ENCODE assay signal across 8 cellular contexts in genomic region chr15:84588053-84588874, GRCh38. TPM values are rescaled to one million over a fixed set of nuclear protein-coding genes. Genes with fewer than 3 reads are reported as not detected.
DNase-seq lines count a peak whose midpoint lies in the region; ATAC-seq and TF ChIP-seq lines count a peak whose summit lies in the region.

No MANE protein-coding gene starts in this region.

- no peak overlapping the region for H3K27ac Mint-ChIP-seq in nephron progenitor cell

- H3K36me3 Mint-ChIP-seq in activated T-cell treated with anti-CD3 and anti-CD28 coated beads, Interleukin-2, amount 50 U/mL, for 4 hours (ENCODE audit: insufficient read depth), result no peaks in the 10 kb centered on the region
- no peaks in the 10 kb centered on the region for H3K36me3 Mint-ChIP-seq in nephron progenitor cell (ENCODE audit: low read depth)

- H3K4me2 ChIP-seq in GM23248 (ENCODE audit: unreplicated experiment), result peak overlapping the region; percentile 83
- H3K4me2 ChIP-seq in KMS-11, result peak overlapping the region; percentile 36

- H3K9me3 ChIP-seq in GM23248 (ENCODE audit: low read depth) (no peaks in the 10 kb centered on the region), Panc1 (ENCODE audit: control insufficient read depth, insufficient read depth, low read depth, low read length) (no peaks in the 10 kb centered on the region)

- WGBS in GM23248 (ENCODE audit: low coverage in 1 of 2, low lambda C conversion rate in 2 of 2, missing lambda C conversion rate in 2 of 2), 2 experiments, result 16 to 20% methylated on average over 23 to 26 of the region's 26 CpGs

- no peaks in the 10 kb centered on the region for H3K9me2 ChIP-seq in GM23248 (ENCODE audit: insufficient read depth)

- peaks cover 2% of the 10 kb centered on the region for H3K4me1 Mint-ChIP-seq in activated T-cell treated with anti-CD3 and anti-CD28 coated beads, Interleukin-2, amount 50 U/mL, for 4 hours (ENCODE audit: low read depth)
- H3K4me1 Mint-ChIP-seq in nephron progenitor cell, result peaks cover 17% of the 10 kb centered on the region

- no peaks in the 10 kb centered on the region for H3K27me3 Mint-ChIP-seq in activated T-cell treated with anti-CD3 and anti-CD28 coated beads, Interleukin-2, amount 50 U/mL, for 4 hours (ENCODE audit: low read depth)
- peaks cover 66% of the 10 kb centered on the region for H3K27me3 Mint-ChIP-seq in nephron progenitor cell (ENCODE audit: low read depth, poor library complexity)

- H3K9ac ChIP-seq in GM23248 (peak overlapping the region; percentile 63), KMS-11 (no peak overlapping the region)

- H3K79me2 ChIP-seq in GM23248 (ENCODE audit: insufficient read depth) (no peaks in the 10 kb centered on the region), KMS-11 (ENCODE audit: insufficient read depth, low read depth) (no peaks in the 10 kb centered on the region)

- H3K4me1 ChIP-seq in GM23248 (ENCODE audit: insufficient read depth), result peaks cover 4% of the 10 kb centered on the region; the same call in 1 of the 2 replicates
- peaks cover 2% of the 10 kb centered on the region for H3K4me1 ChIP-seq in KMS-11 (ENCODE audit: low read depth, poor library complexity, severe bottlenecking)
- no peaks in the 10 kb centered on the region for H3K4me1 ChIP-seq in Panc1 (ENCODE audit: control insufficient read depth, insufficient read depth, low read length)

- peak overlapping the region; percentile 91 for H2AFZ ChIP-seq in GM23248
- peak overlapping the region; percentile 49 for H2AFZ ChIP-seq in KMS-11 (ENCODE audit: low read depth)

- TF ChIP-seq CTCF in KMS-11 (conservative IDR thresholded peaks at IDR 0.05; ENCODE audit: low read depth, low read length) (peak; percentile 61), Panc1 (IDR thresholded peaks at IDR 0.05) (peak; percentile 93), fibroblast of mammary gland (conservative IDR thresholded peaks at IDR 0.05; ENCODE audit: control insufficient read depth, insufficient read depth, low read depth, low read length) (peak; percentile 63), nephron progenitor cell (IDR thresholded peaks at IDR 0.05) (peak; percentile 83)

- H4K20me1 ChIP-seq in GM23248 (ENCODE audit: insufficient read depth) (no peaks in the 10 kb centered on the region), KMS-11 (ENCODE audit: insufficient read depth) (no peaks in the 10 kb centered on the region)

- peak overlapping the region; percentile 76 for H3K4me3 ChIP-seq in GM23248
- no peak overlapping the region for H3K4me3 ChIP-seq in KMS-11 (IDR thresholded peaks at IDR 0.05; ENCODE audit: insufficient read depth, low read depth, low read length)
- peak overlapping the region; percentile 34 to 47 for H3K4me3 ChIP-seq in Panc1 (ENCODE audit: low read depth in 2 of 2, low read length in 2 of 2)
- H3K4me3 ChIP-seq in fibroblast of mammary gland (ENCODE audit: control insufficient read depth, low read depth, low read length), result peak overlapping the region; percentile 50

- H3K27ac ChIP-seq in GM23248 (no peak overlapping the region), KMS-11 (no peak overlapping the region), Panc1 (ENCODE audit: low read length) (no peak overlapping the region)

- ATAC-seq in Panc1, result peak; percentile 100
- ATAC-seq in activated T-cell treated with anti-CD3 and anti-CD28 coated beads, Interleukin-2, amount 50 U/mL, for 4 hours, result peak; percentile 100
- ATAC-seq in stimulated activated naive CD8-positive, alpha-beta T cell treated with anti-CD3 and anti-CD28 coated beads, Interleukin-15, Interleukin-2, amounts not matched to agents 100 U/mL and 50 U/mL, for 24 hours, result peak; percentile 100

- no peaks in the 10 kb centered on the region for H3K27me3 ChIP-seq in GM23248 (replicated peaks; ENCODE audit: insufficient read depth)
- no peaks in the 10 kb centered on the region for H3K27me3 ChIP-seq in KMS-11 (ENCODE audit: insufficient read depth, low read depth)
- no peaks in the 10 kb centered on the region for H3K27me3 ChIP-seq in Panc1 (ENCODE audit: control insufficient read depth, insufficient read depth, low read length)

- intact Hi-C loops in Panc1 (cut with micrococcal nuclease; ENCODE audit: unreplicated experiment), result loop anchor here (5.0 kb wide), 1 partner anchor 339 kb away; no protein-coding TSS in a partner anchor

- peak overlapping the region; percentile 36 for H3K4me3 Mint-ChIP-seq in activated T-cell treated with anti-CD3 and anti-CD28 coated beads, Interleukin-2, amount 50 U/mL, for 4 hours
- H3K4me3 Mint-ChIP-seq in nephron progenitor cell, result peak overlapping the region; percentile 67

- BruUV-seq in Panc1 (replicated peaks; lab: Mats Ljungman, UMichigan), result no TSS peak

- peak; percentile 67 for DNase-seq in DMS53 treated with DMSO at 0.1 percent for 48 hours (lab: John Stamatoyannopoulos, UW; ENCODE audit: unreplicated experiment)
- DNase-seq in GM23248, result peak; percentile 95
- DNase-seq in Panc1 (ENCODE audit: low read depth, low spot score), result peak; percentile 41
- DNase-seq in activated T-cell treated with anti-CD3 and anti-CD28 coated beads, Interleukin-2, amount 50 U/mL, for 4 hours, result peak; percentile 82
- peak; percentile 77 for DNase-seq in fibroblast of mammary gland (ENCODE audit: low read depth)
- peak; percentile 94 for DNase-seq in nephron progenitor cell
- peak; percentile 87 for DNase-seq in stimulated activated naive CD8-positive, alpha-beta T cell treated with anti-CD3 and anti-CD28 coated beads, Interleukin-15, Interleukin-2, amounts not matched to agents 100 U/mL and 50 U/mL, for 24 hours

- H3K9me3 Mint-ChIP-seq in activated T-cell treated with anti-CD3 and anti-CD28 coated beads, Interleukin-2, amount 50 U/mL, for 4 hours, result no peaks in the 10 kb centered on the region
- H3K9me3 Mint-ChIP-seq in nephron progenitor cell, result peaks cover 3% of the 10 kb centered on the region

- POLR2A ChIA-PET in Panc1 (lab: Charles Lee), result interaction anchor here (0.6 to 0.7 kb wide), 2 partner anchors 348 to 600 kb away, joined by 7 to 11 read pairs; no protein-coding TSS in a partner anchor

- CTCF ChIA-PET in Panc1 (lab: Charles Lee), result interaction anchor here (0.6 to 1.1 kb wide), 8 partner anchors 10 to 310 kb away, joined by 3 to 12 read pairs (median 6); no protein-coding TSS in a partner anchor

- in situ Hi-C loops in GM23248 (cut with MboI) (no loop called here), Panc1 (cut with HindIII; ENCODE audit: low pct_unique_long_range_greater_than_20kb, low sequenced_read_pairs) (no loop called here)

- H3F3A ChIP-seq in GM23248 (ENCODE audit: insufficient read depth), result peaks cover 3% of the 10 kb centered on the region; the same call in 1 of the 2 replicates

- H3K36me3 ChIP-seq in GM23248 (ENCODE audit: low read depth) (no peaks in the 10 kb centered on the region), KMS-11 (ENCODE audit: insufficient read depth) (no peaks in the 10 kb centered on the region), Panc1 (ENCODE audit: control insufficient read depth, insufficient read depth, low read length) (no peaks in the 10 kb centered on the region)

RNA-seq across cellular contexts. Expression of gene ZSCAN2, which starts 12.5 kb away (rescaled TPM):
- total RNA-seq in GM23248 (2014; rRNA removed; shearing (Covaris generic)), result 3.4 and 15.0 TPM in 2 replicates
- polyA plus RNA-seq in GM23248 (2016; fragmentation: Nextera tagmentation; extraction: Ambion mirVana), result 2.8 and 2.9 TPM in 2 replicates
- 16.8 TPM for total RNA-seq in Panc1 (2021; ENCODE audit: unreplicated experiment)
- 12.1 TPM for polyA plus RNA-seq in Panc1 (2012; ENCODE audit: insufficient read length)
- 1 to 10 TPM; 6.3 to 9.3 (median 6.6) TPM for total RNA-seq in activated T-cell treated with anti-CD3 and anti-CD28 coated beads, Interleukin-2, amount 50 U/mL, for 4 hours

Comparison
In these comparisons a context has a peak if more than half of its experiments do, and no peak if none do; other contexts are left out.
1. DNase-seq: peak in every context shown above with its lines; median percentile 95 in GM23248; 94 in nephron progenitor cell; 87 in stimulated activated naive CD8-positive, alpha-beta T cell treated with anti-CD3 and anti-CD28 coated beads, Interleukin-15, Interleukin-2, amounts not matched to agents 100 U/mL and 50 U/mL, for 24 hours; 82 in activated T-cell treated with anti-CD3 and anti-CD28 coated beads, Interleukin-2, amount 50 U/mL, for 4 hours; 77 in fibroblast of mammary gland; 67 in DMS53 treated with DMSO at 0.1 percent for 48 hours; 41 in Panc1.